Comparison of ENCODE assay signal across 8 cellular contexts in the genomic region with DNA sequence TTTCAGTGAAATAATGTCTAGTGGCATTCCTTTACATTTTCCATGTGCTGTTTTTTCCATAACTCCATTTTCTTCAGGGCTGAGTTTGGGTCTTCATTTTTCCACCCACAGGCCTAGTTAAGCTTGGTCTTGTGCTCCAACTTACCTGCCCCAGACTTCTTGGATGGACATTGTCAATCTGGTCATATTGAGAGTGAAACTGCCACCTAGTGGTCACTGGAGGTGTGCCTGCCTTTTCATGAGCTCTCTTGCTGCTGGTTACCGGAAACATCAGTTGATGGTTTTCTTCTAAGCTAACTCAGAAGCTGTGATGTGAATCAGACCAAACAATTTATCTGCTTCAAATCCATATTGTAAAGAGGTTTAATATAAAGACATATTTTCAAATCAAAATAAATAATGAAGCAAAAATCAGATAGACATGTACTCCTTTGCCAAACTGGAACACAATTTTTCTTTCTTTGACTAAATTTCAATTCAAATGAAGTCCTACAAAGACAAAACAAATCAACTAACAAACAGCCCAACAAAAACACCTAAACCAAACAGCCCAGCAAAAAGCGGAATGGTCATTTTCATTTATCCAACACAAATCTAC.
DNase-seq lines count a peak whose midpoint lies in the region; ATAC-seq and TF ChIP-seq lines count a peak whose summit lies in the region.

No MANE protein-coding gene starts in this region.

- no peak overlapping the region for H3K23ac ChIP-seq in mesendoderm (ENCODE audit: low read length)

- H3K4me1 Mint-ChIP-seq in stimulated activated memory B cell treated with anti-CD40 and anti-IgM and Interleukin-4, amounts not matched to agents 10 μg/mL and 1 μg/mL and 100 μg/mL, for 72 hours, result no peaks in the 10 kb centered on the region

- no CpG with 5 or more reads among the region's 2 CpGs for WGBS in mesendoderm (ENCODE audit: extremely low coverage, insufficient coverage, low lambda C conversion rate)

- no peaks in the 10 kb centered on the region for H3K79me2 ChIP-seq in mesendoderm (ENCODE audit: control insufficient read depth, insufficient read depth, low read length)

- H3K36me3 ChIP-seq in mesendoderm (ENCODE audit: control insufficient read depth, insufficient read depth, low read length), result no peaks in the 10 kb centered on the region

- H2BK5ac ChIP-seq in mesendoderm (ENCODE audit: low read length), result no peak overlapping the region

- H3K4me3 ChIP-seq in GM12864 (ENCODE audit: low read depth, low read length) (no peak overlapping the region), dorsolateral prefrontal cortex (no peak overlapping the region), mesendoderm (ENCODE audit: low read length) (no peak overlapping the region)

- DNase-seq in GM12864 (ENCODE audit: low read depth), result peak; percentile 59
- peak; percentile 55 for DNase-seq in NCI-H460 (ENCODE audit: extremely low read depth, low read depth)
- peak; percentile 68 to 75 for DNase-seq in activated CD4-positive, alpha-beta T cell treated with anti-CD3 and anti-CD28 coated beads for 4 hours
- DNase-seq in dorsolateral prefrontal cortex, result peak; percentile 23 to 72 (median 54)
- DNase-seq in mesendoderm, result peak; percentile 80

- H3K4me1 ChIP-seq in mesendoderm (ENCODE audit: control insufficient read depth, low read depth, low read length), result no peaks in the 10 kb centered on the region

- no peak overlapping the region for H3K4ac ChIP-seq in mesendoderm (ENCODE audit: low read depth, low read length)

- peak; percentile 49 for ATAC-seq in HG02938 (IDR thresholded peaks at IDR 0.05; ENCODE audit: unreplicated experiment)
- peak; percentile 66 for ATAC-seq in stimulated activated memory B cell treated with anti-CD40 and anti-IgM and Interleukin-4, amounts not matched to agents 10 μg/mL and 1 μg/mL and 100 μg/mL, for 72 hours

- H3K27ac Mint-ChIP-seq in stimulated activated memory B cell treated with anti-CD40 and anti-IgM and Interleukin-4, amounts not matched to agents 10 μg/mL and 1 μg/mL and 100 μg/mL, for 72 hours, result no peak overlapping the region

- intact Hi-C loops in dorsolateral prefrontal cortex (cut with DNase I), result loop anchor here (5.0 to 10.0 kb wide), 3 partner anchors 222 to 702 kb away; no protein-coding TSS in a partner anchor

- H3K36me3 Mint-ChIP-seq in stimulated activated memory B cell treated with anti-CD40 and anti-IgM and Interleukin-4, amounts not matched to agents 10 μg/mL and 1 μg/mL and 100 μg/mL, for 72 hours, result no peaks in the 10 kb centered on the region

- no peaks in the 10 kb centered on the region for H3K27me3 Mint-ChIP-seq in stimulated activated memory B cell treated with anti-CD40 and anti-IgM and Interleukin-4, amounts not matched to agents 10 μg/mL and 1 μg/mL and 100 μg/mL, for 72 hours

- H3K27me3 ChIP-seq in dorsolateral prefrontal cortex, result peaks cover 0 to under 1% (median 0%) of the 10 kb centered on the region in 45 donors
- H3K27me3 ChIP-seq in mesendoderm (ENCODE audit: insufficient read depth, low read length, poor library complexity), result peaks cover 2% of the 10 kb centered on the region

- no peak overlapping the region for H3K4me2 ChIP-seq in mesendoderm (ENCODE audit: low read length)

- no peak overlapping the region for H3K27ac ChIP-seq in 22Rv1
- H3K27ac ChIP-seq in dorsolateral prefrontal cortex, result no peak overlapping the region
- H3K27ac ChIP-seq in mesendoderm (ENCODE audit: low read depth, low read length), result no peak overlapping the region

- H4K8ac ChIP-seq in mesendoderm (ENCODE audit: low read depth, low read length), result no peak overlapping the region

- no peak overlapping the region for H3K4me3 Mint-ChIP-seq in stimulated activated memory B cell treated with anti-CD40 and anti-IgM and Interleukin-4, amounts not matched to agents 10 μg/mL and 1 μg/mL and 100 μg/mL, for 72 hours

- H4K5ac ChIP-seq in mesendoderm (ENCODE audit: low read length), result no peak overlapping the region

- no peak overlapping the region for H3K56ac ChIP-seq in mesendoderm (ENCODE audit: low read length)

- H2AK5ac ChIP-seq in mesendoderm (ENCODE audit: low read length), result no peak overlapping the region

- no peak overlapping the region for H3K18ac ChIP-seq in mesendoderm (ENCODE audit: low read length)

- no peak overlapping the region for H2BK15ac ChIP-seq in mesendoderm (replicated peaks; ENCODE audit: low read depth)

- no peaks in the 10 kb centered on the region for H3K79me1 ChIP-seq in mesendoderm (ENCODE audit: low read length)

- peak; percentile 89 for TF ChIP-seq CTCF in 22Rv1 (IDR thresholded peaks at IDR 0.05)
- peak; percentile 90 for TF ChIP-seq CTCF in GM12864 (IDR thresholded peaks at IDR 0.05; ENCODE audit: low read depth, low read length, missing control alignments)
- peak; percentile 47 to 89 (median 79) for TF ChIP-seq CTCF in dorsolateral prefrontal cortex (IDR thresholded peaks at IDR 0.05 in 54 of 56, conservative IDR thresholded peaks at IDR 0.05 in 2 of 56; ENCODE audit: low read depth in 1 of 56, partially characterized antibody in 56 of 56)

- no peaks in the 10 kb centered on the region for H3K9me3 Mint-ChIP-seq in stimulated activated memory B cell treated with anti-CD40 and anti-IgM and Interleukin-4, amounts not matched to agents 10 μg/mL and 1 μg/mL and 100 μg/mL, for 72 hours

- no peak overlapping the region for H3K9ac ChIP-seq in mesendoderm (ENCODE audit: low read length)

- H2BK120ac ChIP-seq in mesendoderm (ENCODE audit: low read depth, low read length), result no peak overlapping the region
